In the genomic region with DNA sequence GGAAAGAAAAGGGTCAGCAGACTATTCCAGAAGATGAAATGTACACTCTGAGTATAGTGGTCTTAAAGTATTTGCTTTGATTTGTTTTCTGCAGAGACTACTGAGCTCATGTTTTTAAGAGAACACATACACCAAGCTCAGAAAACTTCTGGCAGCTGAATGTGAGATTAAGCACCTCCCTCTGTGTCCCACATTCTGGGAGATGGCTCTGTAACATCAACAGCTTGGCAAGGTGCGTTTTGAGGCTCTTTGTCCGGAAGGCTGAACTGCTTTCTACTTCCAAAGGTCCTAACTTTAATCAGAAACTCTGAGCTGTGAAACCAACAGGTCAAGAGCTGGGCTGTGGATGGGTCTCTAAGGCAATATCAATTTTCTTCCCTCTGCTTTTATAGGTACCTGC, we compare ENCODE assay signal across 25 cellular contexts. TPM values are rescaled to one million over a fixed set of nuclear protein-coding genes. Genes with fewer than 3 reads are reported as not detected.
A peak's percentile ranks its signal among the peaks of the same experiment; 100 is the strongest.
DNase-seq lines count a peak whose midpoint lies in the region; ATAC-seq, FAIRE-seq and TF ChIP-seq lines count a peak whose summit lies in the region.
"Had no signal": no experiment of that assay in that cellular context is flagged by ENCODE, and none has a peak within 500 bp of the region (broad histone marks: within the 10 kb centered on the region; RNA-seq: fewer than 3 reads in every experiment).

No MANE protein-coding gene starts in this region.

- no peak overlapping the region for H3K4me3 Mint-ChIP-seq in nephron
- no peak overlapping the region for H3K4me3 Mint-ChIP-seq in activated T-helper 17 cell treated with anti-CD3 and anti-CD28 coated beads, Interleukin-2, amount 50 U/mL, for 72 hours
- H3K4me3 Mint-ChIP-seq: CD14-positive monocyte; CD4-positive, alpha-beta memory T cell; CD4-positive, CD25-positive, alpha-beta regulatory T cell; CD8-positive, alpha-beta memory T cell had no signal

- 46% methylated on average over 2 of the region's 2 CpGs for WGBS in K562 (ENCODE audit: insufficient coverage, low coverage, missing lambda C conversion rate)
- WGBS in HepG2 (ENCODE audit: low lambda C conversion rate): 7% methylated on average over 2 of the region's 2 CpGs

- H3K4me1 ChIP-seq in K562 (replicated peaks in 1 of 2; ENCODE audit: control insufficient read depth in 2 of 2, insufficient read depth in 2 of 2, low read length in 2 of 2): peaks cover 6 to 51% of the 10 kb centered on the region in 2 experiments; a peak in 4 of 5 replicates
- peaks cover 53% of the 10 kb centered on the region for H3K4me1 ChIP-seq in HepG2 (ENCODE audit: insufficient read depth, low read length)
- H3K4me1 ChIP-seq in ascending aorta: no peaks in the 10 kb centered on the region
- H3K4me1 ChIP-seq: BE2C, BLaER1 had no signal

- TF ChIP-seq EP300 in K562 (IDR thresholded peaks at IDR 0.05; ENCODE audit: low read length) (no peak), HepG2 (IDR thresholded peaks at IDR 0.05; ENCODE audit: low read depth in 2 of 2, low read length in 2 of 2) (no peak), HepG2 (CRISPR knock-in tag; IDR thresholded peaks at IDR 0.05; ENCODE audit: borderline replicate concordance) (no peak)

- peak overlapping the region in 2 of 3 experiments; percentile 10 to 90 for H3K27ac Mint-ChIP-seq in nephron
- no peak overlapping the region for H3K27ac Mint-ChIP-seq in activated T-helper 17 cell treated with anti-CD3 and anti-CD28 coated beads, Interleukin-2, amount 50 U/mL, for 72 hours
- H3K27ac Mint-ChIP-seq: CD4-positive, alpha-beta memory T cell; CD8-positive, alpha-beta memory T cell had no signal

- H3K36me3 ChIP-seq in K562 (ENCODE audit: control insufficient read depth, insufficient read depth, low read length) (no peaks in the 10 kb centered on the region), HepG2 (replicated peaks in 1 of 2; ENCODE audit: control insufficient read depth in 1 of 2, insufficient read depth in 2 of 2, low read length in 2 of 2) (no peaks in the 10 kb centered on the region), ascending aorta (no peaks in the 10 kb centered on the region)
- H3K36me3 ChIP-seq: BE2C, BLaER1 had no signal

- no peak for ATAC-seq in K562
- ATAC-seq in HepG2: no peak; the same call in 2 of the 3 replicates
- no peak for ATAC-seq in activated T-helper 17 cell treated with anti-CD3 and anti-CD28 coated beads, Interleukin-2, amount 50 U/mL, for 72 hours (replicated peaks)

- no peaks in the 10 kb centered on the region for H4K20me1 ChIP-seq in K562 (replicated peaks; ENCODE audit: control insufficient read depth, insufficient read depth, low read length)
- H4K20me1 ChIP-seq in HepG2 (ENCODE audit: insufficient read depth, low read length): no peaks in the 10 kb centered on the region
- H4K20me1 ChIP-seq: BLaER1 had no signal

- peak overlapping the region; percentile 16 for H2AFZ ChIP-seq in K562 (ENCODE audit: low read depth, low read length)
- peak overlapping the region; percentile 54 for H2AFZ ChIP-seq in HepG2 (ENCODE audit: low read length)

- no peak overlapping the region for H3K9ac ChIP-seq in K562 (ENCODE audit: insufficient read depth in 1 of 2, low read depth in 2 of 2, low read length in 2 of 2)
- H3K9ac ChIP-seq in HepG2 (ENCODE audit: insufficient read depth, low read depth, low read length): no peak overlapping the region
- H3K9ac ChIP-seq: BLaER1 had no signal

- no peaks in the 10 kb centered on the region for H3K27me3 Mint-ChIP-seq in nephron (ENCODE audit: low read depth)
- peaks cover 38% of the 10 kb centered on the region for H3K27me3 Mint-ChIP-seq in activated T-helper 17 cell treated with anti-CD3 and anti-CD28 coated beads, Interleukin-2, amount 50 U/mL, for 72 hours

- CTCF ChIA-PET in K562 (lab: Yijun Ruan, JAX; ENCODE audit: low intra/inter-chr PET ratio) (no interaction called here), HepG2 (lab: Yijun Ruan, JAX; ENCODE audit: low intra/inter-chr PET ratio, low total read pairs) (no interaction called here)

- no peaks in the 10 kb centered on the region for H3K36me3 Mint-ChIP-seq in nephron (ENCODE audit: low read depth)
- H3K36me3 Mint-ChIP-seq in activated T-helper 17 cell treated with anti-CD3 and anti-CD28 coated beads, Interleukin-2, amount 50 U/mL, for 72 hours (ENCODE audit: low read depth): no peaks in the 10 kb centered on the region
- H3K36me3 Mint-ChIP-seq: CD14-positive monocyte; CD4-positive, alpha-beta memory T cell; CD4-positive, CD25-positive, alpha-beta regulatory T cell; CD8-positive, alpha-beta memory T cell had no signal

- H3K9me1 ChIP-seq in K562 (ENCODE audit: control insufficient read depth, insufficient read depth, low read length): no peaks in the 10 kb centered on the region

- in situ Hi-C loops in K562 (cut with MboI) (no loop called here), HepG2 (cut with HindIII; ENCODE audit: extremely low pct_ligation_motif_present, low pct_unique_long_range_greater_than_20kb) (no loop called here)

- TF ChIP-seq RAD21 in K562 (CRISPR knock-in tag; conservative IDR thresholded peaks at IDR 0.05 in 1 of 2, IDR thresholded peaks at IDR 0.05 in 1 of 2) (no peak), HepG2 (CRISPR knock-in tag; IDR thresholded peaks at IDR 0.05) (no peak)

- no peaks in the 10 kb centered on the region for H3K27me3 ChIP-seq in K562 (ENCODE audit: control insufficient read depth in 2 of 2, insufficient read depth in 2 of 2, low read length in 2 of 2)
- H3K27me3 ChIP-seq in HepG2 (ENCODE audit: control insufficient read depth in 1 of 2, insufficient read depth in 2 of 2, low read length in 2 of 2): no peaks in the 10 kb centered on the region
- no peaks in the 10 kb centered on the region for H3K27me3 ChIP-seq in ascending aorta
- H3K27me3 ChIP-seq: BE2C, BLaER1 had no signal

- TF ChIP-seq POLR2A in K562 (conservative IDR thresholded peaks at IDR 0.05): no peak
- TF ChIP-seq POLR2A in HepG2 (IDR thresholded peaks at IDR 0.05; ENCODE audit: insufficient read depth in 1 of 2, low read depth in 2 of 2, low read length in 2 of 2): no peak

- FAIRE-seq in K562 (lab: Jason Lieb, UNC) (no peak), HepG2 (lab: Jason Lieb, UNC) (no peak)
- FAIRE-seq: A204.1, G401.6, GM12891, GM19239 had no signal

- POLR2A ChIA-PET in K562 (lab: Yijun Ruan, JAX) (interaction anchor here (0.9 kb wide), 1 partner anchor 189 kb away, joined by 3 read pairs; the partner anchor contains the start of gene ZFP91), HepG2 (lab: Yijun Ruan, JAX) (no interaction called here)

- no peak for TF ChIP-seq CTCF in K562 (IDR thresholded peaks at IDR 0.05 in 2 of 3, conservative IDR thresholded peaks at IDR 0.05 in 1 of 3; ENCODE audit: insufficient read depth in 2 of 3, low read depth in 1 of 3, low read length in 3 of 3)
- TF ChIP-seq CTCF in HepG2 (CRISPR knock-in tag; IDR thresholded peaks at IDR 0.05): no peak
- TF ChIP-seq CTCF in nephron (IDR thresholded peaks at IDR 0.05; ENCODE audit: unreplicated experiment in 3 of 3): no peak
- no peak for TF ChIP-seq CTCF in ascending aorta (IDR thresholded peaks at IDR 0.05)

- intact Hi-C loops in K562 (cut with micrococcal nuclease) (no loop called here), HepG2 (cut with micrococcal nuclease; ENCODE audit: unreplicated experiment) (loop anchor here (10.0 kb wide), 1 partner anchor 157 kb away; no protein-coding TSS in a partner anchor), ascending aorta (cut with DNase I) (no loop called here)

- H3K79me2 ChIP-seq in K562 (ENCODE audit: control insufficient read depth, insufficient read depth, low read length) (peaks cover 13% of the 10 kb centered on the region), HepG2 (ENCODE audit: insufficient read depth, low read length) (no peaks in the 10 kb centered on the region)

- H3K4me1 Mint-ChIP-seq in nephron: peaks cover 7% of the 10 kb centered on the region
- H3K4me1 Mint-ChIP-seq in activated T-helper 17 cell treated with anti-CD3 and anti-CD28 coated beads, Interleukin-2, amount 50 U/mL, for 72 hours: no peaks in the 10 kb centered on the region
- H3K4me1 Mint-ChIP-seq: CD4-positive, alpha-beta memory T cell had no signal

- no peak overlapping the region for H3K27ac ChIP-seq in K562 (ENCODE audit: extremely low read depth, low read depth, low read length)
- no peak overlapping the region for H3K27ac ChIP-seq in HepG2 (ENCODE audit: extremely low read length, insufficient read depth, low read length)
- H3K27ac ChIP-seq in ascending aorta: no peak overlapping the region
- H3K27ac ChIP-seq: BLaER1 had no signal

- H3K9me3 ChIP-seq in K562 (replicated peaks; ENCODE audit: control insufficient read depth, insufficient read depth, low read depth, low read length): no peaks in the 10 kb centered on the region
- H3K9me3 ChIP-seq in HepG2 (ENCODE audit: low read length): no peaks in the 10 kb centered on the region
- no peaks in the 10 kb centered on the region for H3K9me3 ChIP-seq in ascending aorta
- H3K9me3 ChIP-seq: BE2C, BLaER1 had no signal

- peaks cover 2% of the 10 kb centered on the region for H3K9me3 Mint-ChIP-seq in nephron
- no peaks in the 10 kb centered on the region for H3K9me3 Mint-ChIP-seq in activated T-helper 17 cell treated with anti-CD3 and anti-CD28 coated beads, Interleukin-2, amount 50 U/mL, for 72 hours
- H3K9me3 Mint-ChIP-seq: CD4-positive, alpha-beta memory T cell; CD8-positive, alpha-beta memory T cell had no signal

- no peak for DNase-seq in K562 (ENCODE audit: extremely low read depth in 1 of 4, low spot score in 3 of 4)
- DNase-seq in HepG2 (ENCODE audit: low spot score): no peak
- DNase-seq in kidney glomerular epithelial cell (lab: John Stamatoyannopoulos, UW): no peak
- DNase-seq in ascending aorta (ENCODE audit: low spot score in 2 of 2): no peak
- DNase-seq: 8988T; ACHN; BE2C; C1 segment of cervical spinal cord; CD4-positive, alpha-beta memory T cell; CD4-positive, CD25-positive, alpha-beta regulatory T cell; CD8-positive, alpha-beta memory T cell; COR-L47; DMS 273 treated with DMSO at 0.1 percent for 48 hours; DMS153; DMS79 treated with DMSO at 0.1 percent for 48 hours; GF-D8 had no signal

- no peak overlapping the region for H3K4me2 ChIP-seq in K562 (ENCODE audit: insufficient read depth, low read length)
- H3K4me2 ChIP-seq in HepG2 (ENCODE audit: low read depth, low read length): 0 out of 2 replicates have a peak overlapping the region, but pooled peaks have one; percentile 16
- H3K4me2 ChIP-seq: BLaER1 had no signal

- no TSS peak for BruUV-seq in K562 (replicated peaks; lab: Mats Ljungman, UMichigan)
- BruUV-seq in HepG2 (replicated peaks; lab: Mats Ljungman, UMichigan): no TSS peak

- H3K4me3 ChIP-seq in K562 (no peak overlapping the region), HepG2 (replicated peaks in 1 of 3; ENCODE audit: insufficient read depth in 1 of 3, low read depth in 2 of 3, low read length in 3 of 3) (no peak overlapping the region), ascending aorta (no peak overlapping the region)
- H3K4me3 ChIP-seq: BLaER1 had no signal

RNA-seq across cellular contexts. Expression of gene GLYAT, which starts 36.4 kb away (rescaled TPM):
- total RNA-seq in K562 (2011; cell fraction: chromatin; rRNA removed; ENCODE audit: low replicate concordance): not detected in 2 replicates
- total RNA-seq in K562 (2011; cell fraction: nucleolus; rRNA removed): not detected in 2 replicates
- total RNA-seq in K562 (2011; cell fraction: nucleoplasm; rRNA removed): not detected in 2 replicates
- total RNA-seq in K562 (2014; rRNA removed) (not detected in 2 replicates), K562 (2014; rRNA removed; fragmentation: Illumina TruSeq; extraction: Trizol) (not detected in 2 replicates), K562 (2015; rRNA removed; fragmentation: Illumina TruSeq; extraction: Trizol) (not detected in 2 replicates), K562 (2021) (not detected in 2 replicates), HepG2 (2016; rRNA removed; fragmentation: Illumina TruSeq; extraction: Trizol) (not detected in 2 replicates), ascending aorta (not detected)
- polyA plus RNA-seq in K562 (2011; rRNA removed) (not detected in 2 replicates), K562 (2014; fragmentation: Illumina TruSeq; extraction: Trizol) (not detected in 2 replicates), K562 (2014; fragmentation: Nextera tagmentation; extraction: Ambion mirVana) (not detected), K562 (2014; rRNA removed) (0.47 TPM in 1 of 2 replicates, not detected in the other), HepG2 (2011; rRNA removed) (not detected in 2 replicates)
- polyA plus RNA-seq in K562 (2011; cell fraction: cytosol; rRNA removed): not detected in 2 replicates
- polyA plus RNA-seq in K562 (2011; cell fraction: nucleus; rRNA removed): not detected in 2 replicates
- polyA plus RNA-seq in K562 (2012): not detected in 2 replicates
- not detected in 2 replicates for polyA minus RNA-seq in K562 (2011; rRNA and poly(A)+ RNA removed)
- polyA minus RNA-seq in K562 (2011; cell fraction: cytosol; rRNA and poly(A)+ RNA removed): not detected in 2 replicates
- not detected in 2 replicates for polyA minus RNA-seq in K562 (2011; cell fraction: nucleus; rRNA and poly(A)+ RNA removed)
- total RNA-seq in HepG2 (2016; cell fraction: cytosol; rRNA removed; fragmentation: Illumina TruSeq; extraction: Trizol; ENCODE audit: low read depth): not detected in 2 replicates
- not detected in 2 replicates for total RNA-seq in HepG2 (2016; cell fraction: insoluble cytoplasmic fraction; rRNA removed; fragmentation: Illumina TruSeq; extraction: Trizol)
- total RNA-seq in HepG2 (2016; cell fraction: membrane; rRNA removed; fragmentation: Illumina TruSeq; extraction: Trizol): not detected in 2 replicates
- not detected in 2 replicates for total RNA-seq in HepG2 (2016; cell fraction: nucleus; rRNA removed; fragmentation: Illumina TruSeq; extraction: Trizol)
- not detected in 2 replicates for polyA plus RNA-seq in HepG2 (2011; cell fraction: cytosol; rRNA removed)
- polyA plus RNA-seq in HepG2 (2011; cell fraction: nucleus; rRNA removed): not detected in 2 replicates
- polyA plus RNA-seq in HepG2 (2012): not detected in 2 replicates
- polyA plus RNA-seq in HepG2 (2016; cell fraction: cytosol; fragmentation: Illumina TruSeq; extraction: Trizol; ENCODE audit: low read depth): not detected in 2 replicates
- polyA plus RNA-seq in HepG2 (2016; cell fraction: insoluble cytoplasmic fraction; fragmentation: Illumina TruSeq; extraction: Trizol; ENCODE audit: low read depth): not detected in 2 replicates
- polyA plus RNA-seq in HepG2 (2016; cell fraction: membrane; fragmentation: Illumina TruSeq; extraction: Trizol; ENCODE audit: low read depth): not detected in 2 replicates
- polyA plus RNA-seq in HepG2 (2016; cell fraction: nucleus; fragmentation: Illumina TruSeq; extraction: Trizol; ENCODE audit: insufficient read depth, low read depth): not detected in 2 replicates
- not detected in 2 replicates for polyA minus RNA-seq in HepG2 (2011; rRNA and poly(A)+ RNA removed; ENCODE audit: low replicate concordance)
- not detected in 2 replicates for polyA minus RNA-seq in HepG2 (2011; cell fraction: cytosol; rRNA and poly(A)+ RNA removed)
- not detected in 2 replicates for polyA minus RNA-seq in HepG2 (2011; cell fraction: nucleus; rRNA and poly(A)+ RNA removed)
- total RNA-seq in activated T-helper 17 cell treated with anti-CD3 and anti-CD28 coated beads, Interleukin-2, amount 50 U/mL, for 72 hours: under 1 TPM in 1 of 2 donors, not detected in 1; 0.13 TPM
- total RNA-seq: CD4-positive, alpha-beta memory T cell; CD4-positive, CD25-positive, alpha-beta regulatory T cell; CD8-positive, alpha-beta memory T cell had no signal
- polyA plus RNA-seq: AG04450; CD14-positive monocyte; CD4-positive, alpha-beta memory T cell; CD4-positive, CD25-positive, alpha-beta regulatory T cell; CD8-positive, alpha-beta memory T cell had no signal
